In the genomic region with DNA sequence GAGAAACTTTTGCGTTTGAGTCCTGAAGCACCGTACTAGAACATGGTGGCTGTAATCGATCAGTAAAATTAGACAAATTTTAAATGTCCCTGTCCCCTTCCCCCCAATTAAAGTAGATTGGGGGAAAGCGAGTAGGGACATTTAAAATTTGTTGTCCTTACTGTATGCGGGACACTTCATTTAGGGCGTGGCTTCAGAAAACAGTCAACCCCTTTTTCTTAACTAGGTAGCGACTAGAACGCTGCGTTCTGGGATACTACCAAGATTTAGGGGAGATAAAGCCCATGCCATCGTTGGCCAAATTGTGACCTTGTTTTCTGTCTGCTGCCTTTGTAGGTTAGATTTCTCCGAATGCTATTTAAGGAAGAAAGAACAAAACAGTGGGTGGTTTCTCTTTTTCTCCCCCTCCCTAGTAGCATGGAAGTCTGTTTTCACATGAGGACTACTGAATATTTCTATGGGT, we compare ENCODE assay signal across 8 cellular contexts. TPM values are rescaled to one million over a fixed set of nuclear protein-coding genes. Genes with fewer than 3 reads are reported as not detected.
DNase-seq lines count a peak whose midpoint lies in the region; ATAC-seq, FAIRE-seq and TF ChIP-seq lines count a peak whose summit lies in the region.

No MANE protein-coding gene starts in this region.

- TF ChIP-seq CTCF in right atrium auricular region (IDR thresholded peaks at IDR 0.05) = no peak
- TF ChIP-seq CTCF in fibroblast of the aortic adventitia (IDR thresholded peaks at IDR 0.05; ENCODE audit: insufficient read depth, low read length) = no peak

- H3K27me3 Mint-ChIP-seq in T-helper 2 cell treated with Interferon-gamma antibody and Interleukin-4, amounts not matched to agents 5 μg/mL and 100 μg/mL, for 36 hours (ENCODE audit: low read depth) = peaks cover 3% of the 10 kb centered on the region

- DNase-seq in right atrium auricular region (ENCODE audit: low spot score) (no peak), left ventricle myocardium superior (no peak), fibroblast of the aortic adventitia (ENCODE audit: low read depth) (peak; percentile 37), small intestine (peak; percentile 52), substantia nigra (lab: John Stamatoyannopoulos, UW) (no peak)
- DNase-seq in T-helper 2 cell treated with Interferon-gamma antibody and Interleukin-4, amounts not matched to agents 5 μg/mL and 100 μg/mL, for 36 hours (ENCODE audit: low spot score) = peak; percentile 26

- no peaks in the 10 kb centered on the region for H3K9me3 ChIP-seq in right atrium auricular region
- no peaks in the 10 kb centered on the region for H3K9me3 ChIP-seq in small intestine (ENCODE audit: control insufficient read depth, low read depth)

- H3K4me3 ChIP-seq in right atrium auricular region (peak overlapping the region; percentile 65 to 88), fibroblast of the aortic adventitia (ENCODE audit: low read depth, low read length) (peak overlapping the region; percentile 84), small intestine (ENCODE audit: low read depth in 1 of 2, low read length in 2 of 2) (peak overlapping the region; percentile 68 to 71)

- FAIRE-seq in small intestine (lab: Jason Lieb, UNC) = no peak

- intact Hi-C loops in left ventricle myocardium superior (cut with micrococcal nuclease) = no loop called here

- WGBS in small intestine, 3 donors = 0 to 1% (median 1%) methylated on average over 11 of the region's 11 CpGs

- H3K36me3 ChIP-seq in right atrium auricular region (no peaks in the 10 kb centered on the region), small intestine (ENCODE audit: control insufficient read depth in 2 of 2, insufficient read depth in 2 of 2, low read length in 2 of 2) (no peaks in the 10 kb centered on the region)

- H3K27ac Mint-ChIP-seq in T-helper 2 cell treated with Interferon-gamma antibody and Interleukin-4, amounts not matched to agents 5 μg/mL and 100 μg/mL, for 36 hours = peak overlapping the region; percentile 80

- peaks cover 0 to 25% of the 10 kb centered on the region in 2 donors for H3K4me1 ChIP-seq in right atrium auricular region
- H3K4me1 ChIP-seq in small intestine (ENCODE audit: control insufficient read depth in 2 of 2, insufficient read depth in 1 of 2, low read depth in 1 of 2, low read length in 1 of 2) = peaks cover 0 to 8% of the 10 kb centered on the region in 2 donors

- H3K27ac ChIP-seq in right atrium auricular region = peak overlapping the region in 1 of 2 donors; percentile 84
- H3K27ac ChIP-seq in small intestine (ENCODE audit: low read depth in 1 of 2, low read length in 1 of 2) = peak overlapping the region; percentile 41 to 81
- no peak overlapping the region for H3K27ac ChIP-seq in substantia nigra (ENCODE audit: low read depth, low read length, poor library complexity, severe bottlenecking)

- ATAC-seq in left ventricle myocardium superior (no peak), GM21825 (IDR thresholded peaks at IDR 0.05; ENCODE audit: unreplicated experiment) (no peak), GM21390 (IDR thresholded peaks at IDR 0.05; ENCODE audit: unreplicated experiment) (no peak)

- H3K27me3 ChIP-seq in right atrium auricular region = no peaks in the 10 kb centered on the region
- H3K27me3 ChIP-seq in small intestine (ENCODE audit: control insufficient read depth in 2 of 2, insufficient read depth in 2 of 2, low read length in 2 of 2) = no peaks in the 10 kb centered on the region

- H3K36me3 Mint-ChIP-seq in T-helper 2 cell treated with Interferon-gamma antibody and Interleukin-4, amounts not matched to agents 5 μg/mL and 100 μg/mL, for 36 hours (ENCODE audit: low read depth) = peaks cover 61% of the 10 kb centered on the region

- H3K4me3 Mint-ChIP-seq in T-helper 2 cell treated with Interferon-gamma antibody and Interleukin-4, amounts not matched to agents 5 μg/mL and 100 μg/mL, for 36 hours = peak overlapping the region; percentile 96

- H3K4me1 Mint-ChIP-seq in T-helper 2 cell treated with Interferon-gamma antibody and Interleukin-4, amounts not matched to agents 5 μg/mL and 100 μg/mL, for 36 hours (ENCODE audit: low read depth) = peaks cover 47% of the 10 kb centered on the region

- no peaks in the 10 kb centered on the region for H3K9me3 Mint-ChIP-seq in T-helper 2 cell treated with Interferon-gamma antibody and Interleukin-4, amounts not matched to agents 5 μg/mL and 100 μg/mL, for 36 hours

RNA-seq across cellular contexts. Expression of a gene that starts 1.2 kb away (rescaled TPM):
- 10 to 100 TPM in 1 of 2 donors, 1 to 10 TPM in 1; 7.4 to 10.6 TPM for total RNA-seq in right atrium auricular region
- 11.2 TPM for total RNA-seq in left ventricle myocardium superior
- total RNA-seq in fibroblast of the aortic adventitia (ENCODE audit: low replicate concordance) = 4.2 and 104 TPM in 2 replicates
- 100 to 1,000 TPM in 1 of 3 donors, 10 to 100 TPM in 2; 26.2 to 217 (median 54.8) TPM for polyA plus RNA-seq in small intestine

RNA-seq across cellular contexts. Expression of a gene that starts 6.1 kb away (rescaled TPM):
- total RNA-seq in right atrium auricular region (10 to 100 TPM; 15.0 to 19.9 TPM), left ventricle myocardium superior (15.7 TPM), fibroblast of the aortic adventitia (ENCODE audit: low replicate concordance) (28.4 and 32.6 TPM in 2 replicates)
- 10 to 100 TPM; 17.6 to 28.5 (median 22.1) TPM for polyA plus RNA-seq in small intestine

Comparison
In these comparisons a context has a peak if more than half of its experiments do, and no peak if none do; other contexts are left out.
1. DNase-seq: peak in T-helper 2 cell treated with Interferon-gamma antibody and Interleukin-4, amounts not matched to agents 5 μg/mL and 100 μg/mL, for 36 hours (single experiment), fibroblast of the aortic adventitia (single experiment) and small intestine (single experiment); none in right atrium auricular region (single experiment), left ventricle myocardium superior (single experiment) and substantia nigra (0 of 49).
2. Peak in every context shown above with its lines, with median percentiles within 50 percentile points of each other: H3K4me3 ChIP-seq.